8 cellular contexts compared by ENCODE assay signal in genomic region chr15:69394556-69395282, GRCh38. TPM values are rescaled to one million over a fixed set of nuclear protein-coding genes. Genes with fewer than 3 reads are reported as not detected.
DNase-seq lines count a peak whose midpoint lies in the region; ATAC-seq and TF ChIP-seq lines count a peak whose summit lies in the region.

No MANE protein-coding gene starts in this region.

- POLR2A ChIA-PET in IMR-90 (lab: Charles Lee; ENCODE audit: unreplicated experiment): no interaction called here

- no peak for TF ChIP-seq POLR2A in IMR-90 (IDR thresholded peaks at IDR 0.05; ENCODE audit: low read depth, low read length)

- peaks cover 4% of the 10 kb centered on the region for H3K4me1 Mint-ChIP-seq in activated naive CD4-positive, alpha-beta T cell treated with anti-CD3 and anti-CD28 coated beads for 36 hours (ENCODE audit: low read depth)
- peaks cover 27% of the 10 kb centered on the region for H3K4me1 Mint-ChIP-seq in type B pancreatic cell (ENCODE audit: unreplicated experiment)

- 21% methylated on average over 14 of the region's 36 CpGs; no CpG with 5 or more reads in 1 of the 2 experiments for WGBS in IMR-90 (ENCODE audit: extremely low coverage in 2 of 2, insufficient read length in 1 of 2), 2 experiments

- H2AK9ac ChIP-seq in IMR-90 (replicated peaks; ENCODE audit: low read depth, low read length, poor library complexity): peak overlapping the region; percentile 79

- H2AFZ ChIP-seq in IMR-90 (replicated peaks; ENCODE audit: low read length, poor library complexity): peak overlapping the region; percentile 90

- peak overlapping the region; percentile 21; the same call in 1 of the 3 replicates for H2BK15ac ChIP-seq in IMR-90 (ENCODE audit: low read depth, low read length)

- no peak overlapping the region for H3K56ac ChIP-seq in IMR-90 (ENCODE audit: extremely low read depth, insufficient read depth, low read length)

- H3K4me2 ChIP-seq in IMR-90 (ENCODE audit: low read depth, low read length): peak overlapping the region; percentile 55

- no peaks in the 10 kb centered on the region for H3K9me3 Mint-ChIP-seq in activated naive CD4-positive, alpha-beta T cell treated with anti-CD3 and anti-CD28 coated beads for 36 hours
- H3K9me3 Mint-ChIP-seq in type B pancreatic cell: no peaks in the 10 kb centered on the region

- peak overlapping the region; percentile 60 for H3K23ac ChIP-seq in IMR-90 (ENCODE audit: low read depth, low read length)

- H3K4ac ChIP-seq in IMR-90 (ENCODE audit: low read depth, low read length): peak overlapping the region; percentile 64

- H3K4me3 Mint-ChIP-seq in activated naive CD4-positive, alpha-beta T cell treated with anti-CD3 and anti-CD28 coated beads for 36 hours: no peak overlapping the region
- H3K4me3 Mint-ChIP-seq in type B pancreatic cell: peak overlapping the region; percentile 27

- CTCF ChIA-PET in IMR-90 (lab: Yijun Ruan, JAX): interaction anchor here (0.5 to 1.7 kb wide), 13 partner anchors 9 to 353 kb away, joined by 3 to 9 read pairs (median 4); no protein-coding TSS in a partner anchor
- CTCF ChIA-PET in activated naive CD4-positive, alpha-beta T cell treated with anti-CD3 and anti-CD28 coated beads for 36 hours (lab: Charles Lee): interaction anchor here (0.6 to 4.6 kb wide), 23 partner anchors 11 to 358 kb away, joined by 3 to 29 read pairs (median 3); partner anchors contain the start of gene GLCE

- in situ Hi-C loops in IMR-90 (cut with MboI; ENCODE audit: low sequenced_read_pairs): loop anchor here (5.0 kb wide), 1 partner anchor 332 kb away; no protein-coding TSS in a partner anchor

- peak; percentile 96 for TF ChIP-seq RAD21 in IMR-90 (IDR thresholded peaks at IDR 0.05; ENCODE audit: low read length)

- H2AK5ac ChIP-seq in IMR-90 (ENCODE audit: low read depth, low read length): peak overlapping the region; percentile 58; the same call in 1 of the 2 replicates

- H2BK5ac ChIP-seq in IMR-90 (ENCODE audit: low read depth, low read length, poor library complexity, severe bottlenecking): no peak overlapping the region

- TF ChIP-seq CTCF in IMR-90 (conservative IDR thresholded peaks at IDR 0.05; ENCODE audit: low read depth, low read length) (peak; percentile 90), type B pancreatic cell (conservative IDR thresholded peaks at IDR 0.05) (peak; percentile 96)

- DNase-seq in NCI-H510A treated with DMSO at 0.1 percent for 48 hours (lab: John Stamatoyannopoulos, UW): peak; percentile 28
- no peak for DNase-seq in NCI-H510A (lab: John Stamatoyannopoulos, UW)
- peak; percentile 64 for DNase-seq in IMR-90
- peak; percentile 88 for DNase-seq in activated naive CD4-positive, alpha-beta T cell treated with anti-CD3 and anti-CD28 coated beads for 36 hours
- DNase-seq in head of caudate nucleus: peak; percentile 74 to 95 (median 90)
- peak; percentile 61 for DNase-seq in pons (ENCODE audit: low spot score)
- DNase-seq in type B pancreatic cell (ENCODE audit: extremely low spot score, unreplicated experiment): peak; percentile 93

- peaks cover 10 to 70% of the 10 kb centered on the region in 2 experiments; a peak in 3 of 4 replicates for H3K79me1 ChIP-seq in IMR-90 (ENCODE audit: low read depth in 1 of 2, low read length in 2 of 2)

- intact Hi-C loops in IMR-90 (cut with micrococcal nuclease) (loop anchor here (1.0 to 5.0 kb wide), 4 partner anchors 90 to 335 kb away; no protein-coding TSS in a partner anchor), head of caudate nucleus (cut with DNase I) (loop anchor here (2.0 kb wide), 1 partner anchor 334 kb away; no protein-coding TSS in a partner anchor)
- intact Hi-C loops in activated naive CD4-positive, alpha-beta T cell treated with anti-CD3 and anti-CD28 coated beads for 36 hours (cut with micrococcal nuclease): loop anchor here (1.0 to 2.0 kb wide), 3 partner anchors 130 to 335 kb away; partner anchors contain the start of gene GLCE

- H3K27me3 Mint-ChIP-seq in activated naive CD4-positive, alpha-beta T cell treated with anti-CD3 and anti-CD28 coated beads for 36 hours (ENCODE audit: low read depth): peaks cover 3% of the 10 kb centered on the region
- H3K27me3 Mint-ChIP-seq in type B pancreatic cell: no peaks in the 10 kb centered on the region

- peak; percentile 90 for ATAC-seq in IMR-90 (ENCODE audit: low read depth)
- ATAC-seq in SK-N-SH treated with all-trans-retinoic acid at 6 μM for 48 hours: peak; percentile 89

- H3K4me1 ChIP-seq in IMR-90 (ENCODE audit: control insufficient read depth, insufficient read depth, low read length): peaks cover 12% of the 10 kb centered on the region

- H4K5ac ChIP-seq in IMR-90 (ENCODE audit: low read depth, low read length): no peak overlapping the region

- H4K20me1 ChIP-seq in IMR-90 (ENCODE audit: insufficient read depth, low read length): peaks cover 24% of the 10 kb centered on the region

- no peaks in the 10 kb centered on the region for H3K36me3 Mint-ChIP-seq in activated naive CD4-positive, alpha-beta T cell treated with anti-CD3 and anti-CD28 coated beads for 36 hours (ENCODE audit: low read depth)
- no peaks in the 10 kb centered on the region for H3K36me3 Mint-ChIP-seq in type B pancreatic cell

- H3K4me3 ChIP-seq in IMR-90 (ENCODE audit: insufficient read depth, low read depth, low read length): no peak overlapping the region

- peak overlapping the region; percentile 45; the same call in 1 of the 2 replicates for H2BK20ac ChIP-seq in IMR-90 (ENCODE audit: low read depth, low read length)

- no peak overlapping the region; the same call in 1 of the 2 replicates for H3K18ac ChIP-seq in IMR-90 (ENCODE audit: low read depth, low read length)

- H3K36me3 ChIP-seq in IMR-90 (ENCODE audit: control insufficient read depth, insufficient read depth, low read length): peaks cover 8% of the 10 kb centered on the region

- peaks cover 40% of the 10 kb centered on the region for H3K9me1 ChIP-seq in IMR-90 (ENCODE audit: insufficient read depth, low read length)

- H2BK120ac ChIP-seq in IMR-90 (ENCODE audit: low read depth, low read length): peak overlapping the region; percentile 76; the same call in 1 of the 2 replicates

- no peak overlapping the region for H3K27ac ChIP-seq in IMR-90 (ENCODE audit: insufficient read depth, low read length)

- H3K9me3 ChIP-seq in IMR-90 (ENCODE audit: control insufficient read depth, insufficient read depth, low read length): no peaks in the 10 kb centered on the region

- H4K91ac ChIP-seq in IMR-90 (ENCODE audit: insufficient read depth, low read depth, low read length): no peak overlapping the region; the same call in 1 of the 2 replicates

- no peaks in the 10 kb centered on the region for H3K27me3 ChIP-seq in IMR-90 (ENCODE audit: control insufficient read depth, insufficient read depth, low read length)

- no TSS peak for BruUV-seq in IMR-90 (replicated peaks; lab: Mats Ljungman, UMichigan)

- peak overlapping the region; percentile 78; the same call in 1 of the 2 replicates for H3K14ac ChIP-seq in IMR-90 (replicated peaks; ENCODE audit: low read depth, low read length)

- H4K8ac ChIP-seq in IMR-90 (ENCODE audit: low read depth in 2 of 2, low read length in 2 of 2): peak overlapping the region in 1 of 2 experiments; percentile 65; a peak in 2 of 4 replicates

- no peak overlapping the region for H3K27ac Mint-ChIP-seq in activated naive CD4-positive, alpha-beta T cell treated with anti-CD3 and anti-CD28 coated beads for 36 hours
- peak overlapping the region; percentile 89 for H3K27ac Mint-ChIP-seq in type B pancreatic cell

- dilution Hi-C loops in IMR-90 (cut with HindIII; ENCODE audit: low sequenced_read_pairs, unreplicated experiment): no loop called here

- no peak overlapping the region for H3K9ac ChIP-seq in IMR-90 (ENCODE audit: low read depth, low read length)

TF ChIP-seq in IMR-90, 13 proteins besides CTCF, POLR2A, EP300 and RAD21 (continues in another document):
- TF ChIP-seq, protein P1, sequence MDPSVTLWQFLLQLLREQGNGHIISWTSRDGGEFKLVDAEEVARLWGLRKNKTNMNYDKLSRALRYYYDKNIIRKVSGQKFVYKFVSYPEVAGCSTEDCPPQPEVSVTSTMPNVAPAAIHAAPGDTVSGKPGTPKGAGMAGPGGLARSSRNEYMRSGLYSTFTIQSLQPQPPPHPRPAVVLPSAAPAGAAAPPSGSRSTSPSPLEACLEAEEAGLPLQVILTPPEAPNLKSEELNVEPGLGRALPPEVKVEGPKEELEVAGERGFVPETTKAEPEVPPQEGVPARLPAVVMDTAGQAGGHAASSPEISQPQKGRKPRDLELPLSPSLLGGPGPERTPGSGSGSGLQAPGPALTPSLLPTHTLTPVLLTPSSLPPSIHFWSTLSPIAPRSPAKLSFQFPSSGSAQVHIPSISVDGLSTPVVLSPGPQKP (IDR thresholded peaks at IDR 0.05; ENCODE audit: borderline replicate concordance, low read depth, low read length): no peak
- TF ChIP-seq RCOR1 (IDR thresholded peaks at IDR 0.05; ENCODE audit: insufficient replicate concordance, low read length): no peak
- TF ChIP-seq FOS (IDR thresholded peaks at IDR 0.05; ENCODE audit: low read depth, low read length): no peak

RNA-seq across cellular contexts. Expression of gene KIF23, which starts 19.4 kb away (rescaled TPM):
- total RNA-seq in IMR-90 (2012; rRNA removed) (56.1 and 70.5 TPM in 2 replicates), type B pancreatic cell (ENCODE audit: low replicate concordance) (31.8 and 48.1 TPM in 2 replicates)
- 34.1 and 37.7 TPM in 2 replicates for polyA plus RNA-seq in IMR-90 (2012; rRNA removed)
- 5.0 and 16.1 TPM in 2 replicates for polyA plus RNA-seq in IMR-90 (2012; cell fraction: cytosol; rRNA removed)
- 8.1 and 50.9 TPM in 2 replicates for polyA plus RNA-seq in IMR-90 (2012; cell fraction: nucleus; rRNA removed; ENCODE audit: low replicate concordance)
- total RNA-seq in activated naive CD4-positive, alpha-beta T cell treated with anti-CD3 and anti-CD28 coated beads for 36 hours: 10 to 100 TPM; 68.8 to 73.1 TPM

RNA-seq across cellular contexts. Expression of gene RPLP1, which starts 57.9 kb away (rescaled TPM):
- 97.0 and 132 TPM in 2 replicates for total RNA-seq in IMR-90 (2012; rRNA removed)
- 1,440 and 1,469 TPM in 2 replicates for polyA plus RNA-seq in IMR-90 (2012; rRNA removed)
- 865 and 2,195 TPM in 2 replicates for polyA plus RNA-seq in IMR-90 (2012; cell fraction: cytosol; rRNA removed)
- polyA plus RNA-seq in IMR-90 (2012; cell fraction: nucleus; rRNA removed; ENCODE audit: low replicate concordance): 449 and 618 TPM in 2 replicates
- 1,000 to 10,000 TPM; 2,674 to 2,950 TPM for total RNA-seq in activated naive CD4-positive, alpha-beta T cell treated with anti-CD3 and anti-CD28 coated beads for 36 hours
- total RNA-seq in type B pancreatic cell (ENCODE audit: low replicate concordance): 1,676 and 1,694 TPM in 2 replicates

Comparison
In these comparisons a context has a peak if more than half of its experiments do, and no peak if none do; other contexts are left out.
1. RNA of gene RPLP1, which starts 57.9 kb away (total RNA-seq): 2,674 to 2,950 TPM in activated naive CD4-positive, alpha-beta T cell treated with anti-CD3 and anti-CD28 coated beads for 36 hours and 1,676 to 1,694 TPM in type B pancreatic cell; 97.0 to 132 TPM in IMR-90; every median in the first group is over 10 times any median in the second.